In genomic region chr9:81737871-81738507, GRCh38 we compare ENCODE assay signal across 8 cellular contexts. TPM values are rescaled to one million over a fixed set of nuclear protein-coding genes. Genes with fewer than 3 reads are reported as not detected.
A peak's percentile ranks its signal among the peaks of the same experiment; 100 is the strongest.
DNase-seq lines count a peak whose midpoint lies in the region; ATAC-seq and TF ChIP-seq lines count a peak whose summit lies in the region.

No MANE protein-coding gene starts in this region.

- no peak overlapping the region for H2AFZ ChIP-seq in osteoblast (ENCODE audit: low read length)

- TF ChIP-seq CTCF in choroid plexus epithelial cell (conservative IDR thresholded peaks at IDR 0.05; ENCODE audit: low read depth, low read length): no peak
- TF ChIP-seq CTCF in osteoblast (IDR thresholded peaks at IDR 0.05; ENCODE audit: extremely low read depth, low read depth, low read length): no peak

- no peaks in the 10 kb centered on the region for H3K27me3 Mint-ChIP-seq in activated CD4-positive, alpha-beta T cell treated with anti-CD3 and anti-CD28 coated beads, Interleukin-2, amount 10 ng/mL, durations not matched to agents 7 days and 5 days
- no peaks in the 10 kb centered on the region for H3K27me3 Mint-ChIP-seq in activated T-cell treated with anti-CD3 and anti-CD28 coated beads, Interleukin-2, amount 50 U/mL, for 4 hours (ENCODE audit: low read depth)

- H3K4me2 ChIP-seq in osteoblast (ENCODE audit: insufficient read depth, low read length): peak overlapping the region; percentile 10

- no peak overlapping the region for H3K4me3 ChIP-seq in choroid plexus epithelial cell (ENCODE audit: low read depth, low read length)
- H3K4me3 ChIP-seq in osteoblast (ENCODE audit: insufficient read depth, low read length): no peak overlapping the region

- H3K27ac Mint-ChIP-seq in activated CD4-positive, alpha-beta T cell treated with anti-CD3 and anti-CD28 coated beads, Interleukin-2, amount 10 ng/mL, durations not matched to agents 7 days and 5 days: no peak overlapping the region

- H3K36me3 ChIP-seq in osteoblast (ENCODE audit: insufficient read depth, low read length): no peaks in the 10 kb centered on the region

- H4K20me1 ChIP-seq in osteoblast (ENCODE audit: insufficient read depth, low read length): no peaks in the 10 kb centered on the region

- CTCF ChIA-PET in activated CD4-positive, alpha-beta T cell treated with anti-CD3 and anti-CD28 coated beads, Interleukin-2, amount 10 ng/mL, durations not matched to agents 7 days and 5 days (lab: Charles Lee): no interaction called here

- H3K9me3 ChIP-seq in osteoblast (ENCODE audit: low read depth, low read length): no peaks in the 10 kb centered on the region

- DNase-seq in GM04503 (ENCODE audit: low read depth) (peak; percentile 82), HT1080 (ENCODE audit: low read depth) (peak; percentile 86), choroid plexus epithelial cell (ENCODE audit: low read depth) (peak; percentile 79), osteoblast (ENCODE audit: insufficient read length, low spot score, missing footprints) (peak; percentile 86), AML-193 (lab: John Stamatoyannopoulos, UW) (no peak)
- DNase-seq in activated CD4-positive, alpha-beta T cell treated with anti-CD3 and anti-CD28 coated beads, Interleukin-2, amount 10 ng/mL, durations not matched to agents 7 days and 5 days: no peak
- no peak for DNase-seq in activated T-cell treated with anti-CD3 and anti-CD28 coated beads, Interleukin-2, amount 50 U/mL, for 4 hours
- DNase-seq in NK-92 treated with Interleukin-12 subunit alpha and Interleukin-12 subunit beta, amount 100 ng/mL, for 24 hours (lab: John Stamatoyannopoulos, UW): no peak

- no peaks in the 10 kb centered on the region for H3K27me3 ChIP-seq in osteoblast (ENCODE audit: insufficient read depth, low read length)

- no peaks in the 10 kb centered on the region for H3K79me2 ChIP-seq in osteoblast (ENCODE audit: insufficient read depth, low read length)

- H3K4me1 Mint-ChIP-seq in activated CD4-positive, alpha-beta T cell treated with anti-CD3 and anti-CD28 coated beads, Interleukin-2, amount 10 ng/mL, durations not matched to agents 7 days and 5 days: no peaks in the 10 kb centered on the region
- no peaks in the 10 kb centered on the region for H3K4me1 Mint-ChIP-seq in activated T-cell treated with anti-CD3 and anti-CD28 coated beads, Interleukin-2, amount 50 U/mL, for 4 hours (ENCODE audit: low read depth)

- no peaks in the 10 kb centered on the region for H3K36me3 Mint-ChIP-seq in activated CD4-positive, alpha-beta T cell treated with anti-CD3 and anti-CD28 coated beads, Interleukin-2, amount 10 ng/mL, durations not matched to agents 7 days and 5 days (ENCODE audit: low read depth)
- no peaks in the 10 kb centered on the region for H3K36me3 Mint-ChIP-seq in activated T-cell treated with anti-CD3 and anti-CD28 coated beads, Interleukin-2, amount 50 U/mL, for 4 hours (ENCODE audit: insufficient read depth)

- POLR2A ChIA-PET in activated CD4-positive, alpha-beta T cell treated with anti-CD3 and anti-CD28 coated beads, Interleukin-2, amount 10 ng/mL, durations not matched to agents 7 days and 5 days (lab: Charles Lee): no interaction called here

- H3K9me3 Mint-ChIP-seq in activated CD4-positive, alpha-beta T cell treated with anti-CD3 and anti-CD28 coated beads, Interleukin-2, amount 10 ng/mL, durations not matched to agents 7 days and 5 days: no peaks in the 10 kb centered on the region
- peaks cover 19% of the 10 kb centered on the region for H3K9me3 Mint-ChIP-seq in activated T-cell treated with anti-CD3 and anti-CD28 coated beads, Interleukin-2, amount 50 U/mL, for 4 hours

- no peak overlapping the region for H3K4me3 Mint-ChIP-seq in activated CD4-positive, alpha-beta T cell treated with anti-CD3 and anti-CD28 coated beads, Interleukin-2, amount 10 ng/mL, durations not matched to agents 7 days and 5 days
- no peak overlapping the region for H3K4me3 Mint-ChIP-seq in activated T-cell treated with anti-CD3 and anti-CD28 coated beads, Interleukin-2, amount 50 U/mL, for 4 hours

- peaks cover 14% of the 10 kb centered on the region for H3K4me1 ChIP-seq in osteoblast (ENCODE audit: insufficient read depth, low read length)

- H3K27ac ChIP-seq in osteoblast (ENCODE audit: low read depth, low read length): peak overlapping the region; percentile 15

- no peak for ATAC-seq in activated T-cell treated with anti-CD3 and anti-CD28 coated beads, Interleukin-2, amount 50 U/mL, for 4 hours

RNA-seq across cellular contexts. Expression of gene TLE1, which starts 48.6 kb away (rescaled TPM):
- total RNA-seq in HT1080 (2014; rRNA removed; shearing (Covaris generic)): 34.3 and 53.7 TPM in 2 replicates
- 32.8 and 33.0 TPM in 2 replicates for polyA plus RNA-seq in HT1080 (2015; cell fraction: cytosol; rRNA removed)
- polyA plus RNA-seq in HT1080 (2015; cell fraction: nucleus; rRNA removed): 37.2 and 37.3 TPM in 2 replicates
- total RNA-seq in osteoblast: 9.0 and 10.6 TPM in 2 replicates
- total RNA-seq in activated CD4-positive, alpha-beta T cell treated with anti-CD3 and anti-CD28 coated beads, Interleukin-2, amount 10 ng/mL, durations not matched to agents 7 days and 5 days: under 1 TPM; 0.37 to 0.75 TPM
- total RNA-seq in activated T-cell treated with anti-CD3 and anti-CD28 coated beads, Interleukin-2, amount 50 U/mL, for 4 hours: under 1 TPM; 0.35 to 0.55 (median 0.49) TPM

Comparison
In these comparisons a context has a peak if more than half of its experiments do, and no peak if none do; other contexts are left out.
1. DNase-seq: peak in GM04503 (single experiment), HT1080 (single experiment), choroid plexus epithelial cell (single experiment) and osteoblast (single experiment); none in AML-193 (0 of 2), activated CD4-positive, alpha-beta T cell treated with anti-CD3 and anti-CD28 coated beads, Interleukin-2, amount 10 ng/mL, durations not matched to agents 7 days and 5 days (single experiment), activated T-cell treated with anti-CD3 and anti-CD28 coated beads, Interleukin-2, amount 50 U/mL, for 4 hours (single experiment) and NK-92 treated with Interleukin-12 subunit alpha and Interleukin-12 subunit beta, amount 100 ng/mL, for 24 hours (single experiment).